Comparison of ENCODE assay signal across 24 cellular contexts in the genomic region with DNA sequence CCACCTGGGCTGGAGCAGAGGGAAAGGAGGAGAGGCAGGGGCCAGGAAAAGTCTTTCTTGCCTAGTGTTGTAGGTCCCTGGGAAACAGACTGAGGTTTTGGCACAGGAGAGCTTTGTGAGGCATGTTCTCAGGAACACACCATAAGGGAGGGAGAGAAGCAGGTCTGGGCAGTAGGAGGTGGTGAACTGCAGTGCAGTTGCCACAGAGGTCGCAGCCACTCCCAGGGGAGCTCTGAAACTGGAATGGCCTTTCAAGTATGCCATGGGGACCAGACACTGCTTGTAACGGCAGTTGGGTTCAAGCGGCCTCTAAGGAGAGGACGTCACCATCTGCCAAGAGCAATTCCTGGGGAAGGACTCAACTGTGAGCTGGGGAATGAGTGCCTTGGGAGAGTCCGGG. TPM values are rescaled to one million over a fixed set of nuclear protein-coding genes. Genes with fewer than 3 reads are reported as not detected.
DNase-seq lines count a peak whose midpoint lies in the region; ATAC-seq, FAIRE-seq and TF ChIP-seq lines count a peak whose summit lies in the region.
"Had no signal": no experiment of that assay in that cellular context is flagged by ENCODE, and none has a peak within 500 bp of the region (broad histone marks: within the 10 kb centered on the region; RNA-seq: fewer than 3 reads in every experiment).

No MANE protein-coding gene starts in this region.

- H3K4me1 ChIP-seq in GM23338 (ENCODE audit: insufficient read depth) (no peaks in the 10 kb centered on the region), upper lobe of right lung (no peaks in the 10 kb centered on the region)

- H3K27ac Mint-ChIP-seq in GM23338 = no peak overlapping the region
- H3K27ac Mint-ChIP-seq in chondrocyte (ENCODE audit: unreplicated experiment) = no peak overlapping the region

- no peaks in the 10 kb centered on the region for H3K36me3 ChIP-seq in GM23338 (ENCODE audit: insufficient read depth)
- no peaks in the 10 kb centered on the region for H3K36me3 ChIP-seq in bronchial epithelial cell (ENCODE audit: control insufficient read depth, insufficient read depth, low read length)
- H3K36me3 ChIP-seq in upper lobe of right lung = no peaks in the 10 kb centered on the region

- no peak overlapping the region for H3K4me2 ChIP-seq in GM23338

- no peak overlapping the region for H3K27ac ChIP-seq in GM23338 (ENCODE audit: low read depth)
- no peak overlapping the region for H3K27ac ChIP-seq in upper lobe of right lung
- H3K27ac ChIP-seq: 22Rv1, C4-2B had no signal

- H3K9me3 Mint-ChIP-seq in GM23338 (peaks cover 13% of the 10 kb centered on the region; the same call in 2 of the 3 replicates), chondrocyte (ENCODE audit: low read depth) (peaks cover 10% of the 10 kb centered on the region)

- peak overlapping the region; percentile 69 for H2AFZ ChIP-seq in GM23338

- H3K9me2 ChIP-seq in GM23338 (ENCODE audit: insufficient read depth) = peaks cover 6% of the 10 kb centered on the region; the same call in 1 of the 2 replicates

- H3K27me3 Mint-ChIP-seq in GM23338 (ENCODE audit: insufficient read depth, low read depth, poor library complexity) = peaks cover 2% of the 10 kb centered on the region
- H3K27me3 Mint-ChIP-seq in chondrocyte (ENCODE audit: low read depth) = peaks cover 5% of the 10 kb centered on the region

- no peaks in the 10 kb centered on the region for H3K79me2 ChIP-seq in GM23338 (replicated peaks; ENCODE audit: insufficient read depth)

- H3K27me3 ChIP-seq in GM23338 (ENCODE audit: insufficient read depth) = no peaks in the 10 kb centered on the region
- no peaks in the 10 kb centered on the region for H3K27me3 ChIP-seq in bronchial epithelial cell (ENCODE audit: control insufficient read depth, insufficient read depth, low read length)
- H3K27me3 ChIP-seq in upper lobe of right lung = no peaks in the 10 kb centered on the region

- H3K4me1 Mint-ChIP-seq in GM23338 (no peaks in the 10 kb centered on the region), chondrocyte (ENCODE audit: low read depth) (no peaks in the 10 kb centered on the region)

- peak; percentile 70 for FAIRE-seq in bronchial epithelial cell (lab: Jason Lieb, UNC)
- no peak for FAIRE-seq in GM12891 (lab: Jason Lieb, UNC)
- FAIRE-seq: D721Med, GM12892, GM18507, H1 had no signal

- no peak for TF ChIP-seq CTCF in GM23338 (conservative IDR thresholded peaks at IDR 0.05; ENCODE audit: low read depth in 2 of 2)
- no peak for TF ChIP-seq CTCF in bronchial epithelial cell (IDR thresholded peaks at IDR 0.05; ENCODE audit: insufficient read depth, low read length, severe bottlenecking)
- no peak for TF ChIP-seq CTCF in upper lobe of right lung (IDR thresholded peaks at IDR 0.05)
- TF ChIP-seq CTCF in chondrocyte (IDR thresholded peaks at IDR 0.05) = no peak

- H3K9me3 ChIP-seq in upper lobe of right lung = no peaks in the 10 kb centered on the region

- H3K4me3 ChIP-seq in GM23338 = no peak overlapping the region
- no peak overlapping the region for H3K4me3 ChIP-seq in bronchial epithelial cell (ENCODE audit: low read depth, low read length)
- no peak overlapping the region for H3K4me3 ChIP-seq in upper lobe of right lung

- no peak for TF ChIP-seq POLR2A in GM12891 (IDR thresholded peaks at IDR 0.05; ENCODE audit: low read depth, low read length)

- H4K20me1 ChIP-seq in GM23338 (replicated peaks; ENCODE audit: insufficient read depth) = no peaks in the 10 kb centered on the region

- intact Hi-C loops in upper lobe of right lung (cut with DNase I) = no loop called here

- H3K4me3 Mint-ChIP-seq in GM23338 = no peak overlapping the region
- H3K4me3 Mint-ChIP-seq in chondrocyte (ENCODE audit: unreplicated experiment) = no peak overlapping the region

- peak; percentile 13 for DNase-seq in DMS 273 (lab: John Stamatoyannopoulos, UW; ENCODE audit: unreplicated experiment)
- no peak for DNase-seq in DMS 273 treated with DMSO at 0.1 percent for 48 hours (lab: John Stamatoyannopoulos, UW)
- no peak for DNase-seq in GM23338 (ENCODE audit: low spot score)
- no peak for DNase-seq in bronchial epithelial cell (ENCODE audit: low read depth)
- DNase-seq in upper lobe of right lung = no peak
- DNase-seq in GM12891 (ENCODE audit: insufficient read length, low spot score) = no peak
- DNase-seq in chondrocyte (ENCODE audit: low spot score) = no peak
- no peak for DNase-seq in SKM-1 (lab: John Stamatoyannopoulos, UW; ENCODE audit: unreplicated experiment)
- DNase-seq: AML-193, KG1, NCI-H1092, NCI-H1436 treated with DMSO at 0.1 percent for 48 hours, NCI-H2029 treated with DMSO at 0.1 percent for 48 hours, NCI-H2227 treated with DMSO at 0.1 percent for 48 hours, NCI-H510A treated with DMSO at 0.1 percent for 48 hours, NCI-H82, OCI-M1, Right ventricle myocardium superior had no signal

- ATAC-seq in GM23338 (no peak), upper lobe of right lung (peak; percentile 33)

- H3F3A ChIP-seq in GM23338 (replicated peaks; ENCODE audit: low read depth) = no peaks in the 10 kb centered on the region

- H3K36me3 Mint-ChIP-seq in GM23338 (ENCODE audit: low read depth) (no peaks in the 10 kb centered on the region), chondrocyte (ENCODE audit: low read depth) (no peaks in the 10 kb centered on the region)

TF ChIP-seq in GM23338, 12 proteins besides CTCF, POLR2A, EP300 and RAD21 (continues in another document):
- TF ChIP-seq ZNF331 (CRISPR knock-in tag; IDR thresholded peaks at IDR 0.05; ENCODE audit: low read depth) = no peak
- TF ChIP-seq, protein P1, sequence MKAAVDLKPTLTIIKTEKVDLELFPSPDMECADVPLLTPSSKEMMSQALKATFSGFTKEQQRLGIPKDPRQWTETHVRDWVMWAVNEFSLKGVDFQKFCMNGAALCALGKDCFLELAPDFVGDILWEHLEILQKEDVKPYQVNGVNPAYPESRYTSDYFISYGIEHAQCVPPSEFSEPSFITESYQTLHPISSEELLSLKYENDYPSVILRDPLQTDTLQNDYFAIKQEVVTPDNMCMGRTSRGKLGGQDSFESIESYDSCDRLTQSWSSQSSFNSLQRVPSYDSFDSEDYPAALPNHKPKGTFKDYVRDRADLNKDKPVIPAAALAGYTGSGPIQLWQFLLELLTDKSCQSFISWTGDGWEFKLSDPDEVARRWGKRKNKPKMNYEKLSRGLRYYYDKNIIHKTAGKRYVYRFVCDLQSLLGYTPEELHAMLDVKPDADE (IDR thresholded peaks at IDR 0.05) = no peak

TF ChIP-seq in GM12891, 5 proteins besides CTCF, POLR2A, EP300 and RAD21:
- TF ChIP-seq PAX5 (IDR thresholded peaks at IDR 0.05; ENCODE audit: insufficient read depth, low read length, severe bottlenecking) (no peak), POLR2AphosphoS5 (IDR thresholded peaks at IDR 0.05; ENCODE audit: low read depth, low read length) (no peak), SPI1 (IDR thresholded peaks at IDR 0.05; ENCODE audit: low read depth, low read length) (no peak), TAF1 (IDR thresholded peaks at IDR 0.05; ENCODE audit: low read depth, low read length) (no peak), POU2F2 (IDR thresholded peaks at IDR 0.05; ENCODE audit: low read depth, low read length) (no peak)

RNA-seq across cellular contexts. Expression of a gene that starts 35.4 kb away (rescaled TPM):
- total RNA-seq in GM23338 (2014; rRNA removed; shearing (Covaris generic)) = 0.83 TPM in 1 of 2 replicates, not detected in the other
- not detected in 2 replicates for polyA plus RNA-seq in GM23338 (2016; fragmentation: Nextera tagmentation; extraction: Ambion mirVana)
- total RNA-seq in bronchial epithelial cell (0.26 and 1.7 TPM in 2 replicates), upper lobe of right lung (0.43 TPM), chondrocyte (not detected in 3 replicates)
- not detected for polyA plus RNA-seq in GM12891 (2012; ENCODE audit: low read depth, missing spikeins)
- total RNA-seq: H1, Right ventricle myocardium superior had no signal
- polyA plus RNA-seq: H1 had no signal

RNA-seq across cellular contexts. Expression of a gene that starts 43.8 kb away (rescaled TPM):
- total RNA-seq in GM23338 (2014; rRNA removed; shearing (Covaris generic)) = not detected in 2 replicates
- polyA plus RNA-seq in GM23338 (2016; fragmentation: Nextera tagmentation; extraction: Ambion mirVana) = 0.37 and 0.74 TPM in 2 replicates
- total RNA-seq in bronchial epithelial cell = 9.7 and 18.4 TPM in 2 replicates
- total RNA-seq in upper lobe of right lung = 0.78 TPM
- polyA plus RNA-seq in GM12891 (2012; ENCODE audit: low read depth, missing spikeins) = 0.03 TPM
- 0.17 to 0.28 TPM in 2 of 3 replicates, not detected in the other for total RNA-seq in chondrocyte
- total RNA-seq: H1, Right ventricle myocardium superior had no signal
